In genomic region chr11:69636870-69637600, GRCh38 we compare ENCODE assay signal across 2 cellular contexts.
TF ChIP-seq lines count a peak whose summit lies in the region.

No MANE protein-coding gene starts in this region.

TF ChIP-seq in neural cell, 6 proteins besides CTCF, POLR2A, EP300 and RAD21 (continued from another document):
- TF ChIP-seq REST (IDR thresholded peaks at IDR 0.05; ENCODE audit: borderline replicate concordance) (no peak), TAF1 (IDR thresholded peaks at IDR 0.05; ENCODE audit: low read depth) (no peak), MXI1 (conservative IDR thresholded peaks at IDR 0.05; ENCODE audit: poor library complexity, severe bottlenecking) (no peak), EZH2 (IDR thresholded peaks at IDR 0.05; ENCODE audit: borderline replicate concordance, insufficient read depth, low read length, poor library complexity, severe bottlenecking) (no peak), POLR2AphosphoS5 (IDR thresholded peaks at IDR 0.05) (no peak)
TF ChIP-seq in neural cell: peak in this region for 0.

TF ChIP-seq in SK-N-SH treated with all-trans-retinoic acid at 6 μM for 48 hours, 23 proteins besides CTCF, POLR2A, EP300 and RAD21 (continued from another document):
- TF ChIP-seq CREB5 (CRISPR knock-in tag; IDR thresholded peaks at IDR 0.05; ENCODE audit: low read depth) (no peak), POU6F1 (CRISPR knock-in tag; IDR thresholded peaks at IDR 0.05; ENCODE audit: borderline replicate concordance, low read depth) (no peak), PATZ1 (CRISPR knock-in tag; IDR thresholded peaks at IDR 0.05; ENCODE audit: borderline replicate concordance) (no peak), BACH2 (CRISPR knock-in tag; IDR thresholded peaks at IDR 0.05; ENCODE audit: borderline replicate concordance) (no peak), ARNTL (CRISPR knock-in tag; IDR thresholded peaks at IDR 0.05; ENCODE audit: borderline replicate concordance, low read depth) (no peak)
